ENCODE assay signal across 26 cellular contexts in genomic region chr7:107181172-107181571, GRCh38. TPM values are rescaled to one million over a fixed set of nuclear protein-coding genes. Genes with fewer than 3 reads are reported as not detected.
DNase-seq lines count a peak whose midpoint lies in the region; ATAC-seq, FAIRE-seq and TF ChIP-seq lines count a peak whose summit lies in the region.
"Had no signal": no experiment of that assay in that cellular context is flagged by ENCODE, and none has a peak within 500 bp of the region (broad histone marks: within the 10 kb centered on the region; RNA-seq: fewer than 3 reads in every experiment).

No MANE protein-coding gene starts in this region.

- H3K56ac ChIP-seq in H9 (ENCODE audit: insufficient read length, low read depth, low read length), result no peak overlapping the region

- no peaks in the 10 kb centered on the region for H3K27me3 ChIP-seq in CD8-positive, alpha-beta T cell (ENCODE audit: insufficient read depth, low read length)
- H3K27me3 ChIP-seq in K562 (ENCODE audit: control insufficient read depth in 2 of 2, insufficient read depth in 2 of 2, low read length in 2 of 2) (no peaks in the 10 kb centered on the region), H9 (ENCODE audit: insufficient read depth, low read length) (no peaks in the 10 kb centered on the region)
- H3K27me3 ChIP-seq: gastroesophageal sphincter, upper lobe of left lung had no signal

- 76% methylated on average over 5 of the region's 5 CpGs for WGBS in K562 (ENCODE audit: insufficient coverage, low coverage, missing lambda C conversion rate)
- WGBS in H9 (ENCODE audit: extremely low coverage, insufficient read length, low lambda C conversion rate), result no CpG with 5 or more reads among the region's 5 CpGs

- H2AK5ac ChIP-seq in H9 (ENCODE audit: insufficient read length, low read length), result no peak overlapping the region

- H3T11ph ChIP-seq in H9 (ENCODE audit: low read length), result no peak overlapping the region

- FAIRE-seq in K562 (lab: Jason Lieb, UNC), result no peak
- FAIRE-seq: GM12878, H54, TTC549 had no signal

- H4K8ac ChIP-seq in H9 (replicated peaks; ENCODE audit: insufficient read length, low read depth, low read length), result no peak overlapping the region

- H3K4me1 Mint-ChIP-seq in activated T-cell treated with anti-CD3 and anti-CD28 coated beads, Interleukin-2, amount 50 U/mL, for 24 hours (ENCODE audit: low read depth), result peaks cover 58% of the 10 kb centered on the region
- peaks cover 59% of the 10 kb centered on the region for H3K4me1 Mint-ChIP-seq in CD8-positive, alpha-beta T cell (ENCODE audit: low read depth)
- peaks cover 29% of the 10 kb centered on the region for H3K4me1 Mint-ChIP-seq in stimulated activated effector memory CD8-positive, alpha-beta T cell treated with anti-CD3 and anti-CD28 coated beads, Interleukin-12 subunit alpha, Interleukin-12 subunit beta, amount 100 ng/mL, for 72 hours
- peaks cover 0 to under 1% of the 10 kb centered on the region in 2 experiments; a peak in 1 of 4 replicates for H3K4me1 Mint-ChIP-seq in H9
- H3K4me1 Mint-ChIP-seq: endodermal cell had no signal

- in situ Hi-C loops in K562 (cut with MboI), result no loop called here

- intact Hi-C loops in CD8-positive, alpha-beta T cell (cut with DNase I, micrococcal nuclease), result loop anchor here in 1 of 2 experiments (2.0 to 5.0 kb wide), 2 partner anchors 18 to 34 kb away; no protein-coding TSS in a partner anchor
- intact Hi-C loops in K562 (cut with micrococcal nuclease), result no loop called here

- H3K14ac ChIP-seq in H9 (ENCODE audit: insufficient read depth, low read length), result no peak overlapping the region

- no peak overlapping the region for H3K4me3 ChIP-seq in CD8-positive, alpha-beta T cell (ENCODE audit: low read depth, low read length)
- H3K4me3 ChIP-seq in K562, result no peak overlapping the region
- H3K4me3 ChIP-seq: coronary artery, gastroesophageal sphincter, GM12878, upper lobe of left lung had no signal

- no peaks in the 10 kb centered on the region for H3K27me3 Mint-ChIP-seq in activated T-cell treated with anti-CD3 and anti-CD28 coated beads, Interleukin-2, amount 50 U/mL, for 24 hours
- H3K27me3 Mint-ChIP-seq in CD8-positive, alpha-beta T cell (ENCODE audit: low read depth), result no peaks in the 10 kb centered on the region
- no peaks in the 10 kb centered on the region for H3K27me3 Mint-ChIP-seq in H9 (ENCODE audit: low read depth)

- no peak overlapping the region for H2BK15ac ChIP-seq in H9 (ENCODE audit: low read depth, low read length)

- H3K36me3 Mint-ChIP-seq in activated T-cell treated with anti-CD3 and anti-CD28 coated beads, Interleukin-2, amount 50 U/mL, for 24 hours (ENCODE audit: low read depth), result peaks cover 49% of the 10 kb centered on the region
- H3K36me3 Mint-ChIP-seq in CD8-positive, alpha-beta T cell, result peaks cover 69% of the 10 kb centered on the region
- H3K36me3 Mint-ChIP-seq in stimulated activated effector memory CD8-positive, alpha-beta T cell treated with anti-CD3 and anti-CD28 coated beads, Interleukin-12 subunit alpha, Interleukin-12 subunit beta, amount 100 ng/mL, for 72 hours, result peaks cover 93% of the 10 kb centered on the region
- H3K36me3 Mint-ChIP-seq in H9 (ENCODE audit: insufficient read depth in 1 of 3, low read depth in 3 of 3), result peaks cover 9 to 48% (median 48%) of the 10 kb centered on the region in 3 experiments; a peak in 5 of 7 replicates

- no peak overlapping the region for H3K18ac ChIP-seq in H9 (ENCODE audit: insufficient read length, low read depth, low read length)

- no peak overlapping the region for H2BK20ac ChIP-seq in H9 (ENCODE audit: low read depth, low read length, poor library complexity, severe bottlenecking)

- no peaks in the 10 kb centered on the region for H3K9me3 Mint-ChIP-seq in activated T-cell treated with anti-CD3 and anti-CD28 coated beads, Interleukin-2, amount 50 U/mL, for 24 hours
- H3K9me3 Mint-ChIP-seq in CD8-positive, alpha-beta T cell, result no peaks in the 10 kb centered on the region
- H3K9me3 Mint-ChIP-seq in stimulated activated effector memory CD8-positive, alpha-beta T cell treated with anti-CD3 and anti-CD28 coated beads, Interleukin-12 subunit alpha, Interleukin-12 subunit beta, amount 100 ng/mL, for 72 hours, result no peaks in the 10 kb centered on the region
- H3K9me3 Mint-ChIP-seq in H9, result no peaks in the 10 kb centered on the region
- H3K9me3 Mint-ChIP-seq: endodermal cell had no signal

- H4K20me1 ChIP-seq in K562 (replicated peaks; ENCODE audit: control insufficient read depth, insufficient read depth, low read length) (no peaks in the 10 kb centered on the region), H9 (ENCODE audit: control insufficient read depth, insufficient read depth, insufficient read length) (no peaks in the 10 kb centered on the region)

- DNase-seq in activated T-cell treated with anti-CD3 and anti-CD28 coated beads, Interleukin-2, amount 50 U/mL, for 24 hours, result no peak
- no peak for DNase-seq in activated T-cell treated with anti-CD3 and anti-CD28 coated beads, Interleukin-2, amount 50 U/mL, for 48 hours
- no peak for DNase-seq in CD8-positive, alpha-beta T cell
- no peak for DNase-seq in K562 (ENCODE audit: extremely low read depth in 1 of 4, low spot score in 3 of 4)
- no peak for DNase-seq in stimulated activated effector memory CD8-positive, alpha-beta T cell treated with anti-CD3 and anti-CD28 coated beads, Interleukin-12 subunit alpha, Interleukin-12 subunit beta, amount 100 ng/mL, for 72 hours (ENCODE audit: low spot score in 2 of 2)
- no peak for DNase-seq in H9
- DNase-seq in T-helper 9 cell, result no peak
- DNase-seq: ACHN; activated effector memory CD4-positive, alpha-beta T cell treated with Interleukin-2 at 50 U/mL for 16 hours; endodermal cell; hypothalamus; NCI-H1436 treated with DMSO at 0.1 percent for 48 hours; NCI-H2171; NCI-H524 treated with DMSO at 0.1 percent for 48 hours; SIG-M5; upper lobe of left lung had no signal

- H3K23ac ChIP-seq in H9 (ENCODE audit: insufficient read length, low read depth, low read length), result no peak overlapping the region

- peak overlapping the region; percentile 95 for H3K27ac Mint-ChIP-seq in activated T-cell treated with anti-CD3 and anti-CD28 coated beads, Interleukin-2, amount 50 U/mL, for 24 hours
- H3K27ac Mint-ChIP-seq in CD8-positive, alpha-beta T cell, result peak overlapping the region; percentile 8
- peak overlapping the region; percentile 39 for H3K27ac Mint-ChIP-seq in stimulated activated effector memory CD8-positive, alpha-beta T cell treated with anti-CD3 and anti-CD28 coated beads, Interleukin-12 subunit alpha, Interleukin-12 subunit beta, amount 100 ng/mL, for 72 hours
- no peak overlapping the region; a peak in 1 of 7 replicates for H3K27ac Mint-ChIP-seq in H9
- H3K27ac Mint-ChIP-seq: endodermal cell had no signal

- no peak overlapping the region for H3K27ac ChIP-seq in CD8-positive, alpha-beta T cell (ENCODE audit: low read depth, low read length)
- H3K27ac ChIP-seq in K562 (ENCODE audit: extremely low read depth, low read depth, low read length), result no peak overlapping the region; the same call in 2 of the 3 replicates
- H3K27ac ChIP-seq in H9 (ENCODE audit: insufficient read length, low read depth, low read length), result no peak overlapping the region
- H3K27ac ChIP-seq: coronary artery, KMS-11, parathyroid adenoma had no signal

- H3K4me3 Mint-ChIP-seq in activated T-cell treated with anti-CD3 and anti-CD28 coated beads, Interleukin-2, amount 50 U/mL, for 24 hours, result no peak overlapping the region
- no peak overlapping the region for H3K4me3 Mint-ChIP-seq in CD8-positive, alpha-beta T cell
- no peak overlapping the region for H3K4me3 Mint-ChIP-seq in stimulated activated effector memory CD8-positive, alpha-beta T cell treated with anti-CD3 and anti-CD28 coated beads, Interleukin-12 subunit alpha, Interleukin-12 subunit beta, amount 100 ng/mL, for 72 hours
- no peak overlapping the region for H3K4me3 Mint-ChIP-seq in H9
- H3K4me3 Mint-ChIP-seq: endodermal cell had no signal

- no peaks in the 10 kb centered on the region for H3K9me3 ChIP-seq in CD8-positive, alpha-beta T cell (ENCODE audit: low read length)
- H3K9me3 ChIP-seq in K562 (replicated peaks; ENCODE audit: control insufficient read depth, insufficient read depth, low read depth, low read length) (no peaks in the 10 kb centered on the region), H9 (ENCODE audit: control insufficient read depth, low read depth, low read length) (no peaks in the 10 kb centered on the region)
- H3K9me3 ChIP-seq: gastroesophageal sphincter, upper lobe of left lung had no signal

- H2AFZ ChIP-seq in K562 (ENCODE audit: low read depth, low read length), result no peak overlapping the region
- H2AFZ ChIP-seq in H9 (ENCODE audit: low read length), result no peak overlapping the region
- H2AFZ ChIP-seq: parathyroid adenoma had no signal

- H2BK12ac ChIP-seq in H9 (ENCODE audit: insufficient read length, low read depth, low read length), result no peak overlapping the region

- H3K79me1 ChIP-seq in H9 (ENCODE audit: insufficient read depth, low read depth, low read length, poor library complexity, severe bottlenecking), result no peaks in the 10 kb centered on the region

- H3K4me1 ChIP-seq in CD8-positive, alpha-beta T cell (ENCODE audit: insufficient read depth, low read length), result peaks cover 32% of the 10 kb centered on the region
- H3K4me1 ChIP-seq in K562 (replicated peaks in 1 of 2; ENCODE audit: control insufficient read depth in 2 of 2, insufficient read depth in 2 of 2, low read length in 2 of 2) (peaks cover 0 to 5% of the 10 kb centered on the region in 2 experiments; a peak in 2 of 5 replicates), H9 (ENCODE audit: insufficient read depth, low read length) (no peaks in the 10 kb centered on the region)

- no peak for TF ChIP-seq POLR2A in K562 (conservative IDR thresholded peaks at IDR 0.05)

- H3K36me3 ChIP-seq in CD8-positive, alpha-beta T cell (ENCODE audit: insufficient read depth, low read length), result peaks cover 25% of the 10 kb centered on the region
- peaks cover 45% of the 10 kb centered on the region for H3K36me3 ChIP-seq in K562 (ENCODE audit: control insufficient read depth, insufficient read depth, low read length)

- no TSS peak for BruUV-seq in K562 (replicated peaks; lab: Mats Ljungman, UMichigan)

- H3K9me1 ChIP-seq in K562 (ENCODE audit: control insufficient read depth, insufficient read depth, low read length), result no peaks in the 10 kb centered on the region

- H4K5ac ChIP-seq in H9 (ENCODE audit: insufficient read length, low read depth, low read length), result no peak overlapping the region

- H3K4me2 ChIP-seq in K562 (ENCODE audit: insufficient read depth, low read length) (no peak overlapping the region), H9 (ENCODE audit: insufficient read depth, insufficient read length, low read length) (no peak overlapping the region)
- H3K4me2 ChIP-seq: KMS-11 had no signal

- no peak for TF ChIP-seq CTCF in CD8-positive, alpha-beta T cell (IDR thresholded peaks at IDR 0.05)
- TF ChIP-seq CTCF in K562 (IDR thresholded peaks at IDR 0.05 in 2 of 3, conservative IDR thresholded peaks at IDR 0.05 in 1 of 3; ENCODE audit: insufficient read depth in 2 of 3, low read depth in 1 of 3, low read length in 3 of 3) (no peak), H9 (conservative IDR thresholded peaks at IDR 0.05) (no peak)

- TF ChIP-seq EP300 in K562 (IDR thresholded peaks at IDR 0.05; ENCODE audit: low read length), result no peak

- H2BK5ac ChIP-seq in H9 (ENCODE audit: insufficient read length, low read length), result no peak overlapping the region

- H4K91ac ChIP-seq in H9 (ENCODE audit: insufficient read length, low read depth, low read length), result no peak overlapping the region

- POLR2A ChIA-PET in CD8-positive, alpha-beta T cell (lab: Charles Lee), result interaction anchor here (6.0 kb wide), 1 partner anchor 12 kb away, joined by 28 read pairs; the partner anchor contains the start of gene HBP1
- POLR2A ChIA-PET in K562 (lab: Yijun Ruan, JAX), result interaction anchor here (0.6 to 3.8 kb wide), 7 partner anchors 8 to 399 kb away, joined by 3 to 35 read pairs (median 6); partner anchors contain the start of genes BCAP29 and HBP1

- no peak for TF ChIP-seq RAD21 in K562 (CRISPR knock-in tag; conservative IDR thresholded peaks at IDR 0.05 in 1 of 2, IDR thresholded peaks at IDR 0.05 in 1 of 2)

- ATAC-seq in CD8-positive, alpha-beta T cell, result no peak
- ATAC-seq in K562 (no peak), HG03196 (IDR thresholded peaks at IDR 0.05; ENCODE audit: unreplicated experiment) (no peak)
- no peak for ATAC-seq in stimulated activated effector memory CD8-positive, alpha-beta T cell treated with anti-CD3 and anti-CD28 coated beads, Interleukin-12 subunit alpha, Interleukin-12 subunit beta, amount 100 ng/mL, for 72 hours
- ATAC-seq: gastroesophageal sphincter, left lobe of liver, sciatic nerve had no signal

- H3K4ac ChIP-seq in H9 (ENCODE audit: low read depth, low read length), result no peak overlapping the region

- H3K23me2 ChIP-seq in H9 (ENCODE audit: insufficient read length, low read depth, low read length, poor library complexity, severe bottlenecking), result no peaks in the 10 kb centered on the region

- H2BK120ac ChIP-seq in H9 (ENCODE audit: low read depth, low read length, poor library complexity, severe bottlenecking), result no peak overlapping the region

- H3K79me2 ChIP-seq in K562 (ENCODE audit: control insufficient read depth, insufficient read depth, low read length), result peaks cover 19% of the 10 kb centered on the region; the same call in 2 of the 3 replicates
- H3K79me2 ChIP-seq in H9 (ENCODE audit: insufficient read depth, low read length), result no peaks in the 10 kb centered on the region; the same call in 1 of the 2 replicates

- CTCF ChIA-PET in CD8-positive, alpha-beta T cell (lab: Charles Lee), result interaction anchor here (1.2 to 1.4 kb wide), 2 partner anchors 12 to 14 kb away, joined by 3 read pairs; no protein-coding TSS in a partner anchor
- CTCF ChIA-PET in K562 (lab: Yijun Ruan, JAX; ENCODE audit: low intra/inter-chr PET ratio), result no interaction called here

- H3K9ac ChIP-seq in K562 (ENCODE audit: insufficient read depth in 1 of 2, low read depth in 2 of 2, low read length in 2 of 2) (no peak overlapping the region), H9 (ENCODE audit: extremely low read depth, insufficient read length, low read length) (no peak overlapping the region)
- H3K9ac ChIP-seq: KMS-11, parathyroid adenoma had no signal

RNA-seq across cellular contexts. Expression of gene HBP1, which starts 12.4 kb away (rescaled TPM):
- 100 to 1,000 TPM; 233 to 251 TPM for total RNA-seq in CD8-positive, alpha-beta T cell
- 92.0 and 187 TPM in 2 replicates for total RNA-seq in K562 (2011; cell fraction: chromatin; rRNA removed; ENCODE audit: low replicate concordance)
- 33.9 and 45.5 TPM in 2 replicates for total RNA-seq in K562 (2011; cell fraction: nucleolus; rRNA removed)
- total RNA-seq in K562 (2011; cell fraction: nucleoplasm; rRNA removed), result 81.3 and 111 TPM in 2 replicates
- total RNA-seq in K562 (2014; rRNA removed), result 21.2 and 22.6 TPM in 2 replicates
- total RNA-seq in K562 (2014; rRNA removed; fragmentation: Illumina TruSeq; extraction: Trizol), result 31.5 and 41.4 TPM in 2 replicates
- 16.2 and 18.7 TPM in 2 replicates for total RNA-seq in K562 (2015; rRNA removed; fragmentation: Illumina TruSeq; extraction: Trizol)
- total RNA-seq in K562 (2021), result 22.9 and 27.0 TPM in 2 replicates
- polyA plus RNA-seq in K562 (2011; rRNA removed), result 43.4 and 59.9 TPM in 2 replicates
- 17.5 and 26.0 TPM in 2 replicates for polyA plus RNA-seq in K562 (2011; cell fraction: cytosol; rRNA removed)
- 35.1 and 41.0 TPM in 2 replicates for polyA plus RNA-seq in K562 (2011; cell fraction: nucleus; rRNA removed)
- polyA plus RNA-seq in K562 (2012), result 35.6 and 44.8 TPM in 2 replicates
- 24.1 and 30.7 TPM in 2 replicates for polyA plus RNA-seq in K562 (2014; fragmentation: Illumina TruSeq; extraction: Trizol)
- polyA plus RNA-seq in K562 (2014; fragmentation: Nextera tagmentation; extraction: Ambion mirVana), result 10 to 100 TPM; 37.9 to 44.9 TPM
- polyA plus RNA-seq in K562 (2014; rRNA removed), result 16.5 and 20.3 TPM in 2 replicates
- polyA minus RNA-seq in K562 (2011; rRNA and poly(A)+ RNA removed), result 90.1 and 96.8 TPM in 2 replicates
- 16.4 and 22.4 TPM in 2 replicates for polyA minus RNA-seq in K562 (2011; cell fraction: cytosol; rRNA and poly(A)+ RNA removed)
- polyA minus RNA-seq in K562 (2011; cell fraction: nucleus; rRNA and poly(A)+ RNA removed), result 35.4 and 48.2 TPM in 2 replicates
- 27.6 TPM in 2 replicates for total RNA-seq in H9 (2021)

Comparison
In these comparisons a context has a peak if more than half of its experiments do, and no peak if none do; other contexts are left out.
1. H3K27ac Mint-ChIP-seq: peak in activated T-cell treated with anti-CD3 and anti-CD28 coated beads, Interleukin-2, amount 50 U/mL, for 24 hours (single experiment), CD8-positive, alpha-beta T cell (single experiment) and stimulated activated effector memory CD8-positive, alpha-beta T cell treated with anti-CD3 and anti-CD28 coated beads, Interleukin-12 subunit alpha, Interleukin-12 subunit beta, amount 100 ng/mL, for 72 hours (single experiment); none in H9 (0 of 3).